ENCODE assay signal across 21 cellular contexts in genomic region chr2:40317756-40318155, GRCh38.
DNase-seq lines count a peak whose midpoint lies in the region; ATAC-seq, FAIRE-seq and TF ChIP-seq lines count a peak whose summit lies in the region.
"Had no signal": no experiment of that assay in that cellular context is flagged by ENCODE, and none has a peak within 500 bp of the region (broad histone marks: within the 10 kb centered on the region; RNA-seq: fewer than 3 reads in every experiment).

No MANE protein-coding gene starts in this region.

- H3K27ac ChIP-seq in GM23338 (ENCODE audit: low read depth) (no peak overlapping the region), H1 (ENCODE audit: low read depth, low read length) (no peak overlapping the region), WERI-Rb-1 (no peak overlapping the region)
- H3K27ac ChIP-seq: SK-N-MC had no signal

- no peaks in the 10 kb centered on the region for H4K20me1 ChIP-seq in GM23338 (replicated peaks; ENCODE audit: insufficient read depth)
- no peaks in the 10 kb centered on the region for H4K20me1 ChIP-seq in H1 (replicated peaks in 1 of 2; ENCODE audit: control insufficient read depth in 1 of 2, insufficient read depth in 2 of 2, low read length in 2 of 2)

- no peaks in the 10 kb centered on the region for H3K27me3 Mint-ChIP-seq in GM23338 (ENCODE audit: insufficient read depth, low read depth, poor library complexity)
- no peaks in the 10 kb centered on the region for H3K27me3 Mint-ChIP-seq in nephron (ENCODE audit: low read depth)
- H3K27me3 Mint-ChIP-seq: CD4-positive, CD25-positive, alpha-beta regulatory T cell had no signal

- H3K4me1 Mint-ChIP-seq in GM23338 (peaks cover 10% of the 10 kb centered on the region; the same call in 2 of the 3 replicates), nephron (peaks cover 46% of the 10 kb centered on the region)
- H3K4me1 Mint-ChIP-seq: CD4-positive, CD25-positive, alpha-beta regulatory T cell had no signal

- H3K4me2 ChIP-seq in GM23338, result no peak overlapping the region
- H3K4me2 ChIP-seq in H1 (ENCODE audit: insufficient read depth in 1 of 2, low read depth in 2 of 2, low read length in 2 of 2), result no peak overlapping the region

- H3K9me3 Mint-ChIP-seq in GM23338 (peaks cover 13% of the 10 kb centered on the region; the same call in 2 of the 3 replicates), nephron (peaks cover 7% of the 10 kb centered on the region)

- H3K4me3 Mint-ChIP-seq in GM23338, result no peak overlapping the region
- H3K4me3 Mint-ChIP-seq in nephron, result no peak overlapping the region
- H3K4me3 Mint-ChIP-seq: CD4-positive, CD25-positive, alpha-beta regulatory T cell; IgD-negative memory B cell had no signal

- no peaks in the 10 kb centered on the region; the same call in 1 of the 2 replicates for H3K23me2 ChIP-seq in H1 (ENCODE audit: low read depth, low read length)

- peak overlapping the region; percentile 66 for H4K5ac ChIP-seq in H1 (ENCODE audit: insufficient read length, low read depth, low read length)

- H2BK120ac ChIP-seq in H1 (replicated peaks; ENCODE audit: low read depth, low read length), result no peak overlapping the region

- no peak for TF ChIP-seq POLR2A in H1 (IDR thresholded peaks at IDR 0.05; ENCODE audit: control extremely low read depth in 1 of 2, low read depth in 2 of 2, low read length in 2 of 2)

- no peak overlapping the region for H2BK12ac ChIP-seq in H1 (ENCODE audit: low read depth, low read length)

- POLR2A ChIA-PET in H1 (lab: Charles Lee; ENCODE audit: partially characterized antibody), result no interaction called here

- H2AFZ ChIP-seq in GM23338, result no peak overlapping the region
- H2AFZ ChIP-seq in H1 (ENCODE audit: low read length), result no peak overlapping the region

- H4K91ac ChIP-seq in H1 (replicated peaks; ENCODE audit: insufficient read length, low read length), result no peak overlapping the region

- no peak overlapping the region for H4K8ac ChIP-seq in H1 (ENCODE audit: extremely low read depth, insufficient read depth, low read length)

- H3K79me1 ChIP-seq in H1 (ENCODE audit: low read depth, low read length), result no peaks in the 10 kb centered on the region

- TF ChIP-seq CTCF in GM23338 (conservative IDR thresholded peaks at IDR 0.05; ENCODE audit: low read depth in 2 of 2) (no peak), H1 (IDR thresholded peaks at IDR 0.05; ENCODE audit: control extremely low read depth in 1 of 3, insufficient read depth in 1 of 3, low read depth in 1 of 3, low read length in 3 of 3) (no peak), nephron (IDR thresholded peaks at IDR 0.05; ENCODE audit: unreplicated experiment in 3 of 3) (no peak), WERI-Rb-1 (IDR thresholded peaks at IDR 0.05; ENCODE audit: low read depth, low read length) (no peak)

- no peak overlapping the region for H3K9ac ChIP-seq in H1 (replicated peaks in 1 of 4; ENCODE audit: extremely low read depth in 1 of 4, low read depth in 3 of 4, low read length in 3 of 4)

- H3K9me3 ChIP-seq in H1 (ENCODE audit: insufficient read depth in 2 of 2, low read depth in 1 of 2, low read length in 1 of 2), result 0 out of 4 replicates have a peak, but pooled peaks cover 0 to 5% of the 10 kb centered on the region in 2 experiments
- H3K9me3 ChIP-seq in WERI-Rb-1 (ENCODE audit: severe bottlenecking), result no peaks in the 10 kb centered on the region

- H3K27ac Mint-ChIP-seq in GM23338 (peak overlapping the region; percentile 22; the same call in 1 of the 2 replicates), nephron (peak overlapping the region; percentile 32 to 90 (median 66))
- H3K27ac Mint-ChIP-seq: CD4-positive, CD25-positive, alpha-beta regulatory T cell; IgD-negative memory B cell had no signal

- FAIRE-seq in H1 (lab: Jason Lieb, UNC), result no peak

- no peaks in the 10 kb centered on the region for H3K79me2 ChIP-seq in GM23338 (replicated peaks; ENCODE audit: insufficient read depth)
- H3K79me2 ChIP-seq in H1 (ENCODE audit: control insufficient read depth in 1 of 2, insufficient read depth in 2 of 2, low read length in 2 of 2), result no peaks in the 10 kb centered on the region

- TF ChIP-seq RAD21 in H1 (IDR thresholded peaks at IDR 0.05 in 1 of 2, conservative IDR thresholded peaks at IDR 0.05 in 1 of 2; ENCODE audit: low read depth in 2 of 2, low read length in 2 of 2), result no peak

- H3K36me3 ChIP-seq in GM23338 (ENCODE audit: insufficient read depth) (no peaks in the 10 kb centered on the region), H1 (ENCODE audit: control insufficient read depth in 2 of 4, insufficient read depth in 4 of 4, low read length in 3 of 4) (no peaks in the 10 kb centered on the region; a peak in 1 of 8 replicates), WERI-Rb-1 (no peaks in the 10 kb centered on the region)

- H3K23ac ChIP-seq in H1 (ENCODE audit: insufficient read length), result no peak overlapping the region

- no peak overlapping the region for H3K56ac ChIP-seq in H1 (replicated peaks; ENCODE audit: insufficient read length, low read depth, low read length)

- TF ChIP-seq EP300 in H1 (IDR thresholded peaks at IDR 0.05; ENCODE audit: borderline replicate concordance in 1 of 2, low read depth in 2 of 2, low read length in 2 of 2), result no peak

- H3K9me2 ChIP-seq in GM23338 (ENCODE audit: insufficient read depth), result no peaks in the 10 kb centered on the region

- no peak overlapping the region for H3K14ac ChIP-seq in H1 (ENCODE audit: insufficient read length)

- no peak overlapping the region for H2BK20ac ChIP-seq in H1 (ENCODE audit: low read length)

- H3K4ac ChIP-seq in H1 (replicated peaks; ENCODE audit: insufficient read length, low read depth, low read length), result no peak overlapping the region

- no peak overlapping the region for H2BK15ac ChIP-seq in H1 (ENCODE audit: low read length)

- DNase-seq in AG08395 (ENCODE audit: low spot score) (peak; percentile 18), GM23338 (ENCODE audit: low spot score) (no peak), H1 (ENCODE audit: low read depth in 1 of 2, low spot score in 2 of 2) (no peak), WERI-Rb-1 (no peak)
- no peak for DNase-seq in stimulated activated CD4-positive, alpha-beta T cell treated with anti-CD3 and anti-CD28 coated beads, Interleukin-2, amount 100 ng/mL, for 48 hours
- DNase-seq in activated CD4-positive, alpha-beta T cell treated with anti-CD3 and anti-CD28 coated beads, Interleukin-2, amount 50 U/mL, for 4 hours, result no peak
- DNase-seq: Caco-2; CD4-positive, CD25-positive, alpha-beta regulatory T cell; GOT3; Kasumi-1; MM.1S; NCI-H1105; NCI-H1694; NCI-H510A treated with DMSO at 0.1 percent for 48 hours; NCI-H82 had no signal

- H3F3A ChIP-seq in GM23338 (replicated peaks; ENCODE audit: low read depth), result no peaks in the 10 kb centered on the region

- no peak for ATAC-seq in GM23338
- no peak for ATAC-seq in HG03097 (IDR thresholded peaks at IDR 0.05; ENCODE audit: low FRiP score, unreplicated experiment)
- ATAC-seq: Panc1, Right ventricle myocardium inferior had no signal

- H3K27me3 ChIP-seq in GM23338 (ENCODE audit: insufficient read depth) (no peaks in the 10 kb centered on the region), H1 (replicated peaks in 1 of 4; ENCODE audit: control insufficient read depth in 3 of 4, extremely low read depth in 1 of 4, insufficient read depth in 3 of 4, low read length in 3 of 4) (no peaks in the 10 kb centered on the region), WERI-Rb-1 (ENCODE audit: insufficient read depth, low read depth, severe bottlenecking) (no peaks in the 10 kb centered on the region)

- H3K4me1 ChIP-seq in GM23338 (ENCODE audit: insufficient read depth) (no peaks in the 10 kb centered on the region), H1 (replicated peaks in 1 of 4; ENCODE audit: control insufficient read depth in 3 of 4, insufficient read depth in 4 of 4, low read length in 3 of 4) (no peaks in the 10 kb centered on the region)
- H3K4me1 ChIP-seq: Caco-2 had no signal

- CTCF ChIA-PET in H1 (lab: Charles Lee; ENCODE audit: partially characterized antibody), result interaction anchor here (1.9 kb wide), 1 partner anchor 73 kb away, joined by 6 read pairs; no protein-coding TSS in a partner anchor

- no peak overlapping the region for H2AK5ac ChIP-seq in H1 (ENCODE audit: low read depth, low read length)

- H3K4me3 ChIP-seq in GM23338, result no peak overlapping the region
- no peak overlapping the region for H3K4me3 ChIP-seq in H1 (ENCODE audit: extremely low read depth in 1 of 4, insufficient read depth in 2 of 4, low read depth in 3 of 4, low read length in 4 of 4)
- H3K4me3 ChIP-seq in WERI-Rb-1 (ENCODE audit: low read depth, low read length), result no peak overlapping the region
- H3K4me3 ChIP-seq: SK-N-MC had no signal

- no peak overlapping the region for H3K18ac ChIP-seq in H1 (ENCODE audit: extremely low read depth, low read length)

- H3K36me3 Mint-ChIP-seq in GM23338 (ENCODE audit: low read depth), result peaks cover 5% of the 10 kb centered on the region; the same call in 2 of the 3 replicates
- peaks cover 13% of the 10 kb centered on the region for H3K36me3 Mint-ChIP-seq in nephron (ENCODE audit: low read depth)
- H3K36me3 Mint-ChIP-seq: CD4-positive, CD25-positive, alpha-beta regulatory T cell; IgD-negative memory B cell had no signal

- no peak overlapping the region for H2BK5ac ChIP-seq in H1 (ENCODE audit: low read depth, low read length)

- WGBS in H1 (ENCODE audit: extremely low coverage in 1 of 2, insufficient coverage in 1 of 2, insufficient read length in 1 of 2, insufficient replicate concordance in 2 of 2, low coverage in 1 of 2, low lambda C conversion rate in 2 of 2, missing lambda C conversion rate in 1 of 2), 2 experiments, result 94% methylated on average over 2 of the region's 2 CpGs; no CpG with 5 or more reads in 1 of the 2 experiments

TF ChIP-seq in GM23338, 12 proteins besides CTCF, POLR2A, EP300 and RAD21:
- TF ChIP-seq CREB1 (CRISPR knock-in tag; IDR thresholded peaks at IDR 0.05; ENCODE audit: low read depth), result no peak

TF ChIP-seq in H1, 55 proteins besides CTCF, POLR2A, EP300 and RAD21:
- TF ChIP-seq JUN (IDR thresholded peaks at IDR 0.05; ENCODE audit: low read depth, low read length), result no peak
- no peak for TF ChIP-seq CBX5 (IDR thresholded peaks at IDR 0.05; ENCODE audit: low read depth, low read length)
- TF ChIP-seq SP4 (IDR thresholded peaks at IDR 0.05; ENCODE audit: low read length), result no peak
- no peak for TF ChIP-seq TAF7 (optimal IDR thresholded peaks at IDR 0.05; ENCODE audit: borderline replicate concordance, low read depth, low read length)
- no peak for TF ChIP-seq CBX8 (IDR thresholded peaks at IDR 0.05; ENCODE audit: borderline replicate concordance, low read depth, low read length)
- no peak for TF ChIP-seq SUZ12 (IDR thresholded peaks at IDR 0.05; ENCODE audit: low read length)
- TF ChIP-seq CHD2 (IDR thresholded peaks at IDR 0.05; ENCODE audit: low read length), result no peak
- no peak for TF ChIP-seq SAP30 (IDR thresholded peaks at IDR 0.05; ENCODE audit: insufficient read depth, insufficient replicate concordance, low read length)
- TF ChIP-seq KDM5A (IDR thresholded peaks at IDR 0.05; ENCODE audit: low read length), result no peak
